8 cellular contexts compared by ENCODE assay signal in the genomic region with DNA sequence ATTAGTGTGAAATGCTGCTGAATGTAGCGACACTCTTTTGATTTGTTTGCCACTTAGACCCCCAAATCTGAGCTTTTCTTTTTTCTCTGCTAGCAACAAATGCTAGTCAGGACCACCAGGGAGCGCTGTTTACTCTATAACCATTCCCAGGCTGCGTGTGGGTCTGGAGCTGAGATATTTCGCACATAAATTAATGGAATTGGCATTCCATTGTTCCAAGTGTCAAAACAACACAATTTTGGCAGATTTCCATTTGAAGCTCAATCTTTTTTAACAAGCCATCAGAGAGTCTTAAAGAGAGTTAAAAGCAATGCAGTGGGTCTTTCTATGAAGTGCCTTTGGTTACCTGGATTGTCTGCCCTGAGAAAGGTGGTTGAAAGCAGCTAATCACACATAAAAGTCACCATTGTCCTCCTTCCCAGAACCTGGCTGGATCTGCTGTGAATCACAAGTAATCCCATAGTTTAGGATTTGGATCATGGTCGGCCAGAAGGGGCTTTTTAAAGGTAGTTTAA. TPM values are rescaled to one million over a fixed set of nuclear protein-coding genes. Genes with fewer than 3 reads are reported as not detected.
DNase-seq lines count a peak whose midpoint lies in the region; ATAC-seq lines count a peak whose summit lies in the region.

No MANE protein-coding gene starts in this region.

- no peaks in the 10 kb centered on the region for H3K4me1 ChIP-seq in right cardiac atrium (ENCODE audit: control insufficient read depth, insufficient read depth, low read length)

- 13% methylated on average over 5 of the region's 5 CpGs for WGBS in right cardiac atrium

- no peak overlapping the region for H3K4me3 ChIP-seq in right cardiac atrium (ENCODE audit: low read length)

- ATAC-seq in right cardiac atrium (peak; percentile 63 to 76), GM19023 (IDR thresholded peaks at IDR 0.05; ENCODE audit: unreplicated experiment) (no peak), HG02884 (IDR thresholded peaks at IDR 0.05; ENCODE audit: unreplicated experiment) (no peak)

- DNase-seq in DMS114 treated with DMSO at 0.1 percent for 48 hours (lab: John Stamatoyannopoulos, UW; ENCODE audit: unreplicated experiment) = peak; percentile 28
- DNase-seq in HuH-7 (ENCODE audit: low spot score) = peak; percentile 5
- DNase-seq in SK-N-DZ (ENCODE audit: low spot score) = peak; percentile 73
- peak; percentile 39 to 79 (median 61) for DNase-seq in right cardiac atrium
- DNase-seq in substantia nigra (lab: John Stamatoyannopoulos, UW) = peak in 33 of 49 donors; percentile 7 to 65 (median 27)
- DNase-seq in HCEC 1CT = no peak

- H3K9me3 ChIP-seq in right cardiac atrium (ENCODE audit: control insufficient read depth, low read length) = no peaks in the 10 kb centered on the region

- H3K27me3 ChIP-seq in right cardiac atrium (ENCODE audit: control insufficient read depth, insufficient read depth) = no peaks in the 10 kb centered on the region

- intact Hi-C loops in right cardiac atrium (cut with DNase I) = loop anchor here in 2 of 4 donors (10.0 kb wide), 2 partner anchors 125 to 1655 kb away; no protein-coding TSS in a partner anchor

- H3K27ac ChIP-seq in right cardiac atrium (ENCODE audit: low read length) = no peak overlapping the region
- no peak overlapping the region for H3K27ac ChIP-seq in substantia nigra (ENCODE audit: low read depth, low read length, poor library complexity, severe bottlenecking)

RNA-seq across cellular contexts. Expression of gene TMEM132C, which starts 7.4 kb away (rescaled TPM):
- polyA plus RNA-seq in SK-N-DZ (2014; cell fraction: cytosol; rRNA removed) = 13.1 and 16.2 TPM in 2 replicates
- 8.2 and 12.3 TPM in 2 replicates for polyA plus RNA-seq in SK-N-DZ (2014; cell fraction: nucleus; rRNA removed)
- 10 to 100 TPM in 2 of 4 donors, 1 to 10 TPM in 2; 6.7 to 16.3 (median 10.8) TPM for total RNA-seq in right cardiac atrium
- polyA plus RNA-seq in right cardiac atrium = 4.9 TPM

Comparison
In these comparisons a context has a peak if more than half of its experiments do, and no peak if none do; other contexts are left out.
1. ATAC-seq: peak in right cardiac atrium (2 of 2); none in GM19023 (single experiment) and HG02884 (single experiment).